Comparison of ENCODE assay signal across 32 cellular contexts in the genomic region with DNA sequence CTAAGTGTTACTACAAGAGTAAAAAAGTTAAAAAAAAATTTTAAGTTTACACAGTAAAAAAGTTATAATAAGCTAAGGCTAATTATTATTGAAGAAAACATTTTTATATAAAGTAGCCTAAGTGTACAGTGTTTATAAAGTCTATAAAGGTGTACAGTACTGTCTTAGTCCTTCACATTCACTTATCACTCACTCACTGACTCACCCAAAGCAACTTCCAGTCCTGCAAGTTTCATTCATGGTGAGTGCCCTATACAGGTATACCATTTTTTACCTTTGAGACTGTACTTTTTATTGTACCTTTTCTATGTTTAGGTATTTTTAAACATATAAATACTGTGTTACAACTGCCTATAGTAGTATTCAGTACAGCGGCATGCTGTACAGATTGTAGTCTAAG.
"Had no signal": no experiment of that assay in that cellular context is flagged by ENCODE, and none has a peak within 500 bp of the region (broad histone marks: within the 10 kb centered on the region; RNA-seq: fewer than 3 reads in every experiment).

No MANE protein-coding gene starts in this region.

- H3K4me1 ChIP-seq: adrenal gland, body of pancreas, colonic mucosa had no signal

- H3K4me1 Mint-ChIP-seq: activated B cell treated with CpG ODN at 0.5 μM for 24 hours; activated naive CD4-positive, alpha-beta T cell treated with anti-CD3 and anti-CD28 coated beads, Interleukin-2, amount 50 U/mL, for 24 hours; T-helper 17 cell had no signal

- H3K4me3 Mint-ChIP-seq: activated B cell treated with CpG ODN at 0.5 μM for 24 hours; activated CD8-positive, alpha-beta T cell treated with anti-CD3 and anti-CD28 coated beads for 36 hours; activated naive CD4-positive, alpha-beta T cell treated with anti-CD3 and anti-CD28 coated beads for 36 hours; activated naive CD4-positive, alpha-beta T cell treated with anti-CD3 and anti-CD28 coated beads, Interleukin-2, amount 50 U/mL, for 24 hours; activated naive CD8-positive, alpha-beta T cell treated with anti-CD3 and anti-CD28 coated beads for 36 hours; activated naive CD8-positive, alpha-beta T cell treated with anti-CD3 and anti-CD28 coated beads, Interleukin-2, amount 50 U/mL, for 24 hours; activated T-helper 1 cell treated with anti-CD3 and anti-CD28 coated beads, Interleukin-12 subunit alpha, Interleukin-12 subunit beta, Interleukin-2, Interleukin-4 antibody, amounts not matched to agents 30 ng/mL and 10 ng/mL and 1 ng/mL, durations not matched to agents 14 hours and 24 hours and 36 hours; T-helper 17 cell; T-helper 2 cell treated with Interferon-gamma antibody and Interleukin-4, amounts not matched to agents 5 μg/mL and 100 μg/mL, for 36 hours had no signal

- DNase-seq: activated B cell treated with CpG ODN at 0.5 μM for 24 hours; activated CD4-positive, alpha-beta T cell treated with anti-CD3 and anti-CD28 coated beads for 48 hours; activated CD4-positive, alpha-beta T cell treated with anti-CD3 and anti-CD28 coated beads, Interleukin-2, amount 50 U/mL, for 1 hour; activated CD4-positive, alpha-beta T cell treated with anti-CD3 and anti-CD28 coated beads, Interleukin-2, amount 50 U/mL, for 48 hours; activated CD8-positive, alpha-beta memory T cell treated with anti-CD3 and anti-CD28 coated beads for 24 hours; activated CD8-positive, alpha-beta T cell treated with anti-CD3 and anti-CD28 coated beads for 36 hours; activated effector memory CD4-positive, alpha-beta T cell treated with anti-CD3 and anti-CD28 coated beads, Interleukin-2, amount 50 U/mL, for 16 hours; activated naive CD4-positive, alpha-beta T cell treated with anti-CD3 and anti-CD28 coated beads for 36 hours; activated naive CD8-positive, alpha-beta T cell treated with anti-CD3 and anti-CD28 coated beads for 36 hours; activated naive CD8-positive, alpha-beta T cell treated with anti-CD3 and anti-CD28 coated beads, Interleukin-2, amount 50 U/mL, for 24 hours; activated T-cell treated with anti-CD3 and anti-CD28 coated beads, Interleukin-2, amount 50 U/mL, for 1 hour; activated T-cell treated with anti-CD3 and anti-CD28 coated beads, Interleukin-2, amount 50 U/mL, for 48 hours; adrenal gland; amygdala; aorta; body of pancreas; central memory CD4-positive, alpha-beta T cell; cerebellar nuclear complex; colonic mucosa; effector CD8-positive, alpha-beta T cell; erythroblast; esophagus squamous epithelium; head of caudate nucleus; T-helper 1 cell; T-helper 17 cell; T1000; WERI-Rb-1 had no signal

- H3K27ac ChIP-seq: adrenal gland, body of pancreas, cardiac muscle cell, colonic mucosa, esophagus squamous epithelium, WERI-Rb-1 had no signal

- H3K4me3 ChIP-seq: adrenal gland, body of pancreas, cardiac muscle cell, colonic mucosa, esophagus squamous epithelium had no signal

- H3K27ac Mint-ChIP-seq: activated B cell treated with CpG ODN at 0.5 μM for 24 hours; activated CD8-positive, alpha-beta T cell treated with anti-CD3 and anti-CD28 coated beads for 36 hours; activated naive CD4-positive, alpha-beta T cell treated with anti-CD3 and anti-CD28 coated beads for 36 hours; activated naive CD4-positive, alpha-beta T cell treated with anti-CD3 and anti-CD28 coated beads, Interleukin-2, amount 50 U/mL, for 24 hours; activated naive CD8-positive, alpha-beta T cell treated with anti-CD3 and anti-CD28 coated beads for 36 hours; activated naive CD8-positive, alpha-beta T cell treated with anti-CD3 and anti-CD28 coated beads, Interleukin-2, amount 50 U/mL, for 24 hours; activated T-helper 1 cell treated with anti-CD3 and anti-CD28 coated beads, Interleukin-12 subunit alpha, Interleukin-12 subunit beta, Interleukin-2, Interleukin-4 antibody, amounts not matched to agents 30 ng/mL and 10 ng/mL and 1 ng/mL, durations not matched to agents 14 hours and 24 hours and 36 hours; activated T-helper 2 cell treated with anti-CD3 and anti-CD28 coated beads, Interferon-gamma antibody, Interleukin-2, Interleukin-4, amounts not matched to agents 10 μg/mL and 5 μg/mL and 100 μg/mL, durations not matched to agents 14 hours and 24 hours and 36 hours; T-helper 17 cell; T-helper 2 cell treated with Interferon-gamma antibody and Interleukin-4, amounts not matched to agents 5 μg/mL and 100 μg/mL, for 36 hours had no signal

- H3K9me3 ChIP-seq: adrenal gland, body of pancreas, colonic mucosa, esophagus squamous epithelium had no signal

- H3K27me3 ChIP-seq: adrenal gland, body of pancreas, cardiac muscle cell, colonic mucosa, esophagus squamous epithelium had no signal

- H3K27me3 Mint-ChIP-seq: activated B cell treated with CpG ODN at 0.5 μM for 24 hours; activated CD8-positive, alpha-beta T cell treated with anti-CD3 and anti-CD28 coated beads for 36 hours; activated naive CD4-positive, alpha-beta T cell treated with anti-CD3 and anti-CD28 coated beads, Interleukin-2, amount 50 U/mL, for 24 hours; activated naive CD8-positive, alpha-beta T cell treated with anti-CD3 and anti-CD28 coated beads for 36 hours; activated naive CD8-positive, alpha-beta T cell treated with anti-CD3 and anti-CD28 coated beads, Interleukin-2, amount 50 U/mL, for 24 hours; T-helper 17 cell had no signal

- H3K36me3 ChIP-seq: colonic mucosa had no signal
